8 cellular contexts compared by ENCODE assay signal in the genomic region with DNA sequence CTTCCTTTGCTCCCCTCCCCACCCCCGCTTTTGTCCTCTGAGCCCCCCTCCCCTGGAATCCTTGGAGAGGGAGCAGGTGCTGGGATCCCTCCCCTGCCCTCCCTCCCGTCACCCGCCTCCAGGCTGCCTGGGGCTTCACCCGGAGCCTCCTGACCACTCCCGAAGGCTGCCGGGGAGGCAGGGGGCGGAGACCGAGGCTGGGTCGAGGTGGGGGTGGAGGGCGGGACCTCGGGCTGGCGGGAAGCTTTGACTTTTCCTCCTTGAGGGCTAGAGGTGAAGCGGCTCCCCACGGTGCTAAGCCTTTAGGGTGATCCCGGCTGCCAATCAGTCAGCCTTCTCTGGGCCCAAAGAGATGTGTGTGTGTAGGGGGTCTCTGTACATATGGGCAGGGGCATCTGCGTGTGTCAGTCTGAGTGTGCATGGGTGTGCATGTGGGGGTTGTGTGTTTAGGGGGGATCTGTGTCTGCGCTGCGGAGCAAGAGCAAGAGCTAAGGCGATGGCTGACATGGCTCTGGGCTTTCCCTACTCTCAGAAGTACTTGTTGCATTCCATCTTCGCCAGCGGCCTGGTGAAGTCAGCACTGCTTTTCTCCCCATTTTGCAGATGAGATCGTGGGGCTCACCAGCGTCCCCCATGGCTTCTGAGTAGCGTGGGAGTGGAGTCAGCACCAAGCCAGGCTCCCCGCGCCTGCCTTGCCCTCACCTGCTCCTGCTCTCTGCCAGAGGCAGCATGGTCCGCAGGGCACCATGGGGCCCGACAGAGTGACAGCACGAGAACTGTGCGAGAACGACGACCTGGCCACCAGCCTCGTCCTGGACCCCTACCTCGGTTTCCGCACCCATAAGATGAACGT.
DNase-seq lines count a peak whose midpoint lies in the region; ATAC-seq and TF ChIP-seq lines count a peak whose summit lies in the region.

No MANE protein-coding gene starts in this region.

- DNase-seq in NCI-H2227 (lab: John Stamatoyannopoulos, UW; ENCODE audit: unreplicated experiment) = peak; percentile 88
- DNase-seq in activated CD4-positive, alpha-beta T cell treated with anti-CD3 and anti-CD28 coated beads for 4 hours = peak; percentile 42 to 54
- peak; percentile 33 for DNase-seq in effector CD8-positive, alpha-beta T cell (lab: John Stamatoyannopoulos, UW)
- peak; percentile 33 for DNase-seq in midbrain (lab: John Stamatoyannopoulos, UW)
- peak; percentile 27 for DNase-seq in stimulated activated CD8-positive, alpha-beta memory T cell treated with anti-CD3 and anti-CD28 coated beads, Interleukin-7, amount 100 ng/mL, for 24 hours (ENCODE audit: low read depth)
- no peak for DNase-seq in activated CD4-positive, CD25-positive, alpha-beta regulatory T cell treated with anti-CD3 and anti-CD28 coated beads, Interleukin-2, amount 50 U/mL, for 72 hours

- TF ChIP-seq POLR2A in GM15510 (IDR thresholded peaks at IDR 0.05; ENCODE audit: borderline replicate concordance, extremely low read depth, insufficient read length) = peak; percentile 24

- ATAC-seq in HG03139 (IDR thresholded peaks at IDR 0.05; ENCODE audit: unreplicated experiment) = no peak
